14 cellular contexts compared by ENCODE assay signal in the genomic region with DNA sequence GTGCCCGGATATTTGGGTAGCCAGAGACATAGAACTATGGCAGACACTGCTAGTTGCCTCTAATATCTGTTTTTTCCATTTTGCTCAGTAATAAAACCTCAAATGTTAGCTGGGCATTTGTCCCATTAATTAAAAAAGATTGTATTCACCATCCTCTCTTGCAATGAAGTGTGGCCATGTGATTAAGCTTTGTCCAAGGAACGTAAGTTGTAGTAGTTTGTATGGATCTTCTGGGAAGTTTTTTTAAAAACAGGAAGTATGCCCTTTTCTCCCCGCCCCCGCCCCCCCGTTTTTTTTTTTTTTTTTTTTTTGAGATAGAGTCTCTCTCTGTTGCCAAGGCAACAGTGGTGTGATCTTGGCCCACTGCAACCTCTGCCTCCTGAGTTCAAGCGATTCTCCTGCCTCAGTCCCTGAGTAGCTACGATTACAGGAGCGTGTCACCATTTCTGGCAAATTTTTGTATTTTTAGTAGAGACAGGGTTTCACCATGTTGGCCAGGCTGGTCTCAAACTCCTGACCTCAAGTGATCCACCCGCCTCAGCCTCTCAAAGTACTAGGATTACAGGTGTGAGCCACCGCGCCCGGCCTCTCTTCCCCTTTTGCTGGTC. TPM values are rescaled to one million over a fixed set of nuclear protein-coding genes. Genes with fewer than 3 reads are reported as not detected.
DNase-seq lines count a peak whose midpoint lies in the region; ATAC-seq and TF ChIP-seq lines count a peak whose summit lies in the region.
"Had no signal": no experiment of that assay in that cellular context is flagged by ENCODE, and none has a peak within 500 bp of the region (broad histone marks: within the 10 kb centered on the region; RNA-seq: fewer than 3 reads in every experiment).

No MANE protein-coding gene starts in this region.

- no peaks in the 10 kb centered on the region for H3K9me3 Mint-ChIP-seq in T-helper 2 cell treated with Interferon-gamma antibody and Interleukin-4, amounts not matched to agents 5 μg/mL and 100 μg/mL, for 36 hours
- no peaks in the 10 kb centered on the region for H3K9me3 Mint-ChIP-seq in T-cell

- peak overlapping the region; percentile 0 for H3K27ac Mint-ChIP-seq in T-helper 2 cell treated with Interferon-gamma antibody and Interleukin-4, amounts not matched to agents 5 μg/mL and 100 μg/mL, for 36 hours
- H3K27ac Mint-ChIP-seq in T-cell: peak overlapping the region in 1 of 2 donors; percentile 7
- H3K27ac Mint-ChIP-seq: activated CD8-positive, alpha-beta T cell treated with anti-CD3 and anti-CD28 coated beads, Interleukin-2, amount 10 ng/mL, durations not matched to agents 7 days and 5 days; T-helper 17 cell had no signal

- peaks cover 36% of the 10 kb centered on the region for H3K4me1 Mint-ChIP-seq in T-helper 2 cell treated with Interferon-gamma antibody and Interleukin-4, amounts not matched to agents 5 μg/mL and 100 μg/mL, for 36 hours (ENCODE audit: low read depth)
- peaks cover 44 to 45% (median 45%) of the 10 kb centered on the region in 3 donors for H3K4me1 Mint-ChIP-seq in T-cell

- no peak for ATAC-seq in DND-41 (ENCODE audit: insufficient read depth, low read depth)
- ATAC-seq in T-cell (replicated peaks in 1 of 4): no peak
- no peak for ATAC-seq in HG02610 (IDR thresholded peaks at IDR 0.05; ENCODE audit: unreplicated experiment)
- no peak for ATAC-seq in left lung
- ATAC-seq in psoas muscle: no peak
- ATAC-seq: activated CD8-positive, alpha-beta T cell treated with anti-CD3 and anti-CD28 coated beads, Interleukin-2, amount 10 ng/mL, durations not matched to agents 7 days and 5 days; T-helper 17 cell had no signal

- H3K27ac ChIP-seq in 22Rv1: peak overlapping the region; percentile 94
- no peak overlapping the region for H3K27ac ChIP-seq in DND-41 (ENCODE audit: low read length)
- peak overlapping the region; percentile 17 for H3K27ac ChIP-seq in mesodermal cell (ENCODE audit: low read depth, low read length, severe bottlenecking)
- H3K27ac ChIP-seq in left lung: no peak overlapping the region
- no peak overlapping the region for H3K27ac ChIP-seq in psoas muscle

- POLR2A ChIA-PET in T-cell (lab: Charles Lee): interaction anchor here in 1 of 2 donors (0.7 kb wide), 1 partner anchor 45 kb away, joined by 14 read pairs; no protein-coding TSS in a partner anchor

- H3K36me3 Mint-ChIP-seq in T-helper 2 cell treated with Interferon-gamma antibody and Interleukin-4, amounts not matched to agents 5 μg/mL and 100 μg/mL, for 36 hours (ENCODE audit: low read depth): peaks cover 8% of the 10 kb centered on the region
- peaks cover 6% of the 10 kb centered on the region for H3K36me3 Mint-ChIP-seq in T-cell

- H2AFZ ChIP-seq in DND-41 (ENCODE audit: low read depth, low read length): no peak overlapping the region

- WGBS in mesodermal cell (ENCODE audit: insufficient coverage in 2 of 2), 2 experiments: 87 to 100% methylated on average over 2 to 3 of the region's 12 CpGs
- 59 to 72% (median 70%) methylated on average over 12 of the region's 12 CpGs for WGBS in psoas muscle, 3 donors

- H3K9ac ChIP-seq in DND-41 (ENCODE audit: low read depth, low read length): no peak overlapping the region

- no peaks in the 10 kb centered on the region for H3K9me3 ChIP-seq in DND-41 (ENCODE audit: insufficient read depth, low read length, severe bottlenecking)
- H3K9me3 ChIP-seq in mesodermal cell (ENCODE audit: control insufficient read depth, low read length): no peaks in the 10 kb centered on the region
- H3K9me3 ChIP-seq in left lung: no peaks in the 10 kb centered on the region
- no peaks in the 10 kb centered on the region for H3K9me3 ChIP-seq in psoas muscle

- H3K4me3 ChIP-seq in DND-41 (ENCODE audit: low read depth in 1 of 2, low read length in 2 of 2): no peak overlapping the region
- H3K4me3 ChIP-seq in mesodermal cell (ENCODE audit: extremely low read depth, insufficient read depth, low read length, poor library complexity, severe bottlenecking): no peak overlapping the region
- no peak overlapping the region for H3K4me3 ChIP-seq in left lung
- H3K4me3 ChIP-seq in psoas muscle: no peak overlapping the region

- peaks cover 9% of the 10 kb centered on the region for H3K27me3 Mint-ChIP-seq in T-helper 2 cell treated with Interferon-gamma antibody and Interleukin-4, amounts not matched to agents 5 μg/mL and 100 μg/mL, for 36 hours (ENCODE audit: low read depth)
- H3K27me3 Mint-ChIP-seq in T-cell: no peaks in the 10 kb centered on the region

- TF ChIP-seq CTCF in 22Rv1 (IDR thresholded peaks at IDR 0.05) (no peak), DND-41 (IDR thresholded peaks at IDR 0.05; ENCODE audit: borderline replicate concordance, extremely low read depth, low read length, poor library complexity, severe bottlenecking) (no peak), left lung (IDR thresholded peaks at IDR 0.05) (no peak), psoas muscle (IDR thresholded peaks at IDR 0.05) (no peak)

- no peaks in the 10 kb centered on the region for H3K27me3 ChIP-seq in DND-41 (ENCODE audit: insufficient read depth, low read length, poor library complexity)
- no peaks in the 10 kb centered on the region for H3K27me3 ChIP-seq in left lung
- no peaks in the 10 kb centered on the region for H3K27me3 ChIP-seq in psoas muscle (ENCODE audit: insufficient read depth in 3 of 3, low read length in 2 of 3)

- peak overlapping the region; percentile 6 for H3K4me3 Mint-ChIP-seq in T-helper 2 cell treated with Interferon-gamma antibody and Interleukin-4, amounts not matched to agents 5 μg/mL and 100 μg/mL, for 36 hours
- H3K4me3 Mint-ChIP-seq in T-cell: peak overlapping the region in 1 of 3 donors; percentile 96

- peaks cover 32% of the 10 kb centered on the region for H3K79me2 ChIP-seq in DND-41 (ENCODE audit: insufficient read depth, low read length)

- no peak overlapping the region for H3K4me2 ChIP-seq in DND-41 (ENCODE audit: insufficient read depth, low read length)

- intact Hi-C loops in left lung (cut with DNase I): no loop called here
- intact Hi-C loops in psoas muscle (cut with DNase I): loop anchor here (5.0 to 10.0 kb wide), 4 partner anchors 54 to 149 kb away; partner anchors contain the start of gene FZD4 (in 2 of the 2)

- H3K36me3 ChIP-seq in DND-41 (ENCODE audit: insufficient read depth, low read length): no peaks in the 10 kb centered on the region; the same call in 1 of the 2 replicates
- H3K36me3 ChIP-seq in mesodermal cell (ENCODE audit: control insufficient read depth, insufficient read depth, low read length): peaks cover 5% of the 10 kb centered on the region
- no peaks in the 10 kb centered on the region for H3K36me3 ChIP-seq in left lung
- H3K36me3 ChIP-seq in psoas muscle (ENCODE audit: insufficient read depth in 1 of 2, low read depth in 1 of 2): no peaks in the 10 kb centered on the region

- CTCF ChIA-PET in T-cell (lab: Charles Lee): interaction anchor here in 1 of 2 donors (0.6 kb wide), 2 partner anchors 1302 to 1352 kb away, joined by 5 to 8 read pairs; no protein-coding TSS in a partner anchor

- no peaks in the 10 kb centered on the region for H4K20me1 ChIP-seq in DND-41 (ENCODE audit: insufficient read depth, low read length)

- DNase-seq in DND-41 (peak; percentile 14), T-cell (no peak), left lung (no peak), psoas muscle (no peak)
- DNase-seq in T-helper 2 cell treated with Interferon-gamma antibody and Interleukin-4, amounts not matched to agents 5 μg/mL and 100 μg/mL, for 36 hours (ENCODE audit: low spot score): no peak
- DNase-seq: activated CD8-positive, alpha-beta T cell treated with anti-CD3 and anti-CD28 coated beads, Interleukin-2, amount 10 ng/mL, durations not matched to agents 7 days and 5 days; activated naive CD4-positive, alpha-beta T cell treated with Interleukin-2 at 50 U/mL for 16 hours; Kasumi-1; stimulated activated CD4-positive, alpha-beta T cell treated with anti-CD3 and anti-CD28 coated beads, Interleukin-4, amount 100 ng/mL, for 4 hours; stimulated activated naive CD4-positive, alpha-beta T cell treated with Interleukin-2 at 50 U/mL for 16 hours; T-helper 17 cell had no signal

- H3K4me1 ChIP-seq in DND-41 (ENCODE audit: insufficient read depth, low read length): peaks cover 29% of the 10 kb centered on the region
- peaks cover 8% of the 10 kb centered on the region for H3K4me1 ChIP-seq in mesodermal cell (ENCODE audit: control insufficient read depth, insufficient read depth, low read length, poor library complexity, severe bottlenecking)
- H3K4me1 ChIP-seq in left lung: peaks cover 15 to 38% of the 10 kb centered on the region in 2 donors
- peaks cover 21% of the 10 kb centered on the region for H3K4me1 ChIP-seq in psoas muscle

RNA-seq across cellular contexts. Expression of gene TMEM135, which starts 1.7 kb away (rescaled TPM):
- 49.2 TPM for polyA plus RNA-seq in mesodermal cell (2013, experiment 1 of 2)
- 58.8 TPM for polyA plus RNA-seq in mesodermal cell (2013, experiment 2 of 2)
- total RNA-seq in T-cell (10 to 100 TPM in 4 of 5 donors, 1 to 10 TPM in 1; 6.3 to 20.8 (median 12.7) TPM), left lung (10 to 100 TPM; 21.3 to 26.6 TPM), psoas muscle (10 to 100 TPM in 3 of 4 donors, 1 to 10 TPM in 1; 9.4 to 26.6 (median 16.2) TPM)
- 1 to 10 TPM; 4.1 to 6.3 (median 5.6) TPM for polyA plus RNA-seq in psoas muscle

Comparison
In these comparisons a context has a peak if more than half of its experiments do, and no peak if none do; other contexts are left out.
1. H3K27ac ChIP-seq: peak in 22Rv1 (single experiment) and mesodermal cell (single experiment); none in DND-41 (single experiment), left lung (0 of 2) and psoas muscle (single experiment).
2. intact Hi-C loops: an anchor here in psoas muscle (5.0 to 10.0 kb wide); none called in left lung.